ENCODE assay signal across 24 cellular contexts in genomic region chr7:144133307-144133706, GRCh38. TPM values are rescaled to one million over a fixed set of nuclear protein-coding genes. Genes with fewer than 3 reads are reported as not detected.
DNase-seq lines count a peak whose midpoint lies in the region; ATAC-seq, FAIRE-seq and TF ChIP-seq lines count a peak whose summit lies in the region.
"Had no signal": no experiment of that assay in that cellular context is flagged by ENCODE, and none has a peak within 500 bp of the region (broad histone marks: within the 10 kb centered on the region; RNA-seq: fewer than 3 reads in every experiment).

No MANE protein-coding gene starts in this region.

- no peak for FAIRE-seq in frontal cortex (lab: Jason Lieb, UNC)
- FAIRE-seq: A549, GM12891, GM18507, H54 had no signal

- TF ChIP-seq CTCF in RWPE1 (conservative IDR thresholded peaks at IDR 0.05; ENCODE audit: low read depth): no peak

- POLR2A ChIA-PET in RWPE1 (lab: Yijun Ruan, JAX; ENCODE audit: low non-redundant PET): no interaction called here

- CTCF ChIA-PET in RWPE1 (lab: Yijun Ruan, JAX): no interaction called here

- ATAC-seq in HG03354 (IDR thresholded peaks at IDR 0.05; ENCODE audit: poor library complexity, severe bottlenecking, unreplicated experiment): peak; percentile 53
- peak; percentile 45 for ATAC-seq in left lobe of liver
- ATAC-seq: A549 had no signal

- peak; percentile 5 for DNase-seq in CD1c-positive myeloid dendritic cell (ENCODE audit: extremely low spot score)
- DNase-seq in left lobe of liver (ENCODE audit: low spot score): no peak
- DNase-seq in frontal cortex (ENCODE audit: low spot score in 2 of 2): no peak
- DNase-seq in RWPE1 (ENCODE audit: low spot score): no peak
- DNase-seq: 8988T; ACHN; AML-193; BE2C; Calu3; CD4-positive, alpha-beta memory T cell; COR-L47; DMS53; DMS79 treated with DMSO at 0.1 percent for 48 hours; GF-D8; GOT3; HFFc6 had no signal

- H3K27ac ChIP-seq in RWPE1: no peak overlapping the region
- H3K27ac ChIP-seq: A549; BLaER1 treated with 17β-estradiol and CSF1 and Interleukin-3, amounts not matched to agents 10 nM and 100 nM had no signal

RNA-seq across cellular contexts. Expression of gene OR2A14, which starts 10.3 kb away (rescaled TPM):
- total RNA-seq in left lobe of liver: not detected
- not detected for total RNA-seq in frontal cortex
- total RNA-seq: Calu3; CD4-positive, alpha-beta memory T cell; Daoy; G401; HFFc6 had no signal

RNA-seq across cellular contexts. Expression of gene OR2A2, which starts 23.9 kb away (rescaled TPM):
- total RNA-seq in left lobe of liver: not detected
- total RNA-seq in frontal cortex: not detected
- total RNA-seq: Calu3; CD4-positive, alpha-beta memory T cell; Daoy; G401; HFFc6 had no signal

RNA-seq across cellular contexts. Expression of gene OR2A12, which starts 47.2 kb away (rescaled TPM):
- not detected for total RNA-seq in left lobe of liver
- total RNA-seq in frontal cortex: not detected
- total RNA-seq: Calu3; CD4-positive, alpha-beta memory T cell; Daoy; G401; HFFc6 had no signal

RNA-seq across cellular contexts. Expression of gene CTAGE4, which starts 50.0 kb away (rescaled TPM):
- 1.4 TPM for total RNA-seq in left lobe of liver
- 0.41 TPM for total RNA-seq in frontal cortex
- total RNA-seq: G401, HFFc6 had no signal
